In genomic region chr2:177147093-177147694, GRCh38 we compare ENCODE assay signal across 8 cellular contexts.
DNase-seq lines count a peak whose midpoint lies in the region; ATAC-seq and TF ChIP-seq lines count a peak whose summit lies in the region.

No MANE protein-coding gene starts in this region.

- H3K9me3 ChIP-seq in iPS-18a (ENCODE audit: control insufficient read depth, low read depth, low read length), result no peaks in the 10 kb centered on the region

- peaks cover 12% of the 10 kb centered on the region for H3K4me1 ChIP-seq in iPS-18a (ENCODE audit: control insufficient read depth, low read depth, low read length)

- CTCF ChIA-PET in GM10248 (lab: Yijun Ruan, JAX), result interaction anchor here (0.8 to 4.7 kb wide), 16 partner anchors 10 to 1021 kb away, joined by 3 to 47 read pairs (median 10); no protein-coding TSS in a partner anchor

- H3K27me3 ChIP-seq in iPS-18a (ENCODE audit: control insufficient read depth, insufficient read depth, low read length), result peaks cover 16% of the 10 kb centered on the region

- H3K4me3 Mint-ChIP-seq in activated T-helper 1 cell treated with anti-CD3 and anti-CD28 coated beads, Interleukin-12 subunit alpha, Interleukin-12 subunit beta, Interleukin-2, Interleukin-4 antibody, amounts not matched to agents 30 ng/mL and 10 ng/mL and 1 ng/mL, durations not matched to agents 14 hours and 24 hours and 36 hours, result peak overlapping the region; percentile 40

- H3K36me3 Mint-ChIP-seq in activated T-helper 1 cell treated with anti-CD3 and anti-CD28 coated beads, Interleukin-12 subunit alpha, Interleukin-12 subunit beta, Interleukin-2, Interleukin-4 antibody, amounts not matched to agents 30 ng/mL and 10 ng/mL and 1 ng/mL, durations not matched to agents 14 hours and 24 hours and 36 hours (ENCODE audit: low read depth), result no peaks in the 10 kb centered on the region

- no peaks in the 10 kb centered on the region for H3K9me3 Mint-ChIP-seq in activated T-helper 1 cell treated with anti-CD3 and anti-CD28 coated beads, Interleukin-12 subunit alpha, Interleukin-12 subunit beta, Interleukin-2, Interleukin-4 antibody, amounts not matched to agents 30 ng/mL and 10 ng/mL and 1 ng/mL, durations not matched to agents 14 hours and 24 hours and 36 hours

- H3K4me1 Mint-ChIP-seq in activated T-helper 1 cell treated with anti-CD3 and anti-CD28 coated beads, Interleukin-12 subunit alpha, Interleukin-12 subunit beta, Interleukin-2, Interleukin-4 antibody, amounts not matched to agents 30 ng/mL and 10 ng/mL and 1 ng/mL, durations not matched to agents 14 hours and 24 hours and 36 hours (ENCODE audit: low read depth), result peaks cover 13% of the 10 kb centered on the region

- H3K27me3 Mint-ChIP-seq in activated T-helper 1 cell treated with anti-CD3 and anti-CD28 coated beads, Interleukin-12 subunit alpha, Interleukin-12 subunit beta, Interleukin-2, Interleukin-4 antibody, amounts not matched to agents 30 ng/mL and 10 ng/mL and 1 ng/mL, durations not matched to agents 14 hours and 24 hours and 36 hours (ENCODE audit: insufficient read depth), result peaks cover 60% of the 10 kb centered on the region

- H3K9ac ChIP-seq in iPS-18a (ENCODE audit: low read length), result no peak overlapping the region

- POLR2A ChIA-PET in GM10248 (lab: Yijun Ruan, JAX), result no interaction called here

- no peak overlapping the region for H3K27ac ChIP-seq in iPS-18a (ENCODE audit: low read length)

- H3K27ac Mint-ChIP-seq in activated T-helper 1 cell treated with anti-CD3 and anti-CD28 coated beads, Interleukin-12 subunit alpha, Interleukin-12 subunit beta, Interleukin-2, Interleukin-4 antibody, amounts not matched to agents 30 ng/mL and 10 ng/mL and 1 ng/mL, durations not matched to agents 14 hours and 24 hours and 36 hours, result no peak overlapping the region

- DNase-seq in AG08395 (ENCODE audit: low spot score), result peak; percentile 56
- peak; percentile 47 for DNase-seq in GM10248 (ENCODE audit: extremely low spot score)
- DNase-seq in NCI-H2171 treated with DMSO at 0.1 percent for 48 hours (lab: John Stamatoyannopoulos, UW), result peak; percentile 82
- no peak for DNase-seq in activated T-helper 1 cell treated with anti-CD3 and anti-CD28 coated beads, Interleukin-12 subunit alpha, Interleukin-12 subunit beta, Interleukin-2, Interleukin-4 antibody, amounts not matched to agents 30 ng/mL and 10 ng/mL and 1 ng/mL, durations not matched to agents 14 hours and 24 hours and 36 hours (ENCODE audit: low spot score)
- peak; percentile 86 for DNase-seq in superior temporal gyrus (ENCODE audit: extremely low spot score)

- intact Hi-C loops in activated T-helper 1 cell treated with anti-CD3 and anti-CD28 coated beads, Interleukin-12 subunit alpha, Interleukin-12 subunit beta, Interleukin-2, Interleukin-4 antibody, amounts not matched to agents 30 ng/mL and 10 ng/mL and 1 ng/mL, durations not matched to agents 14 hours and 24 hours and 36 hours (cut with micrococcal nuclease), result loop anchor here (1.0 to 5.0 kb wide), 9 partner anchors 216 to 1020 kb away; a partner anchor contains a TSS

- H3K36me3 ChIP-seq in iPS-18a (ENCODE audit: control insufficient read depth, low read depth, low read length), result no peaks in the 10 kb centered on the region

- peak overlapping the region; percentile 84 for H3K4me3 ChIP-seq in iPS-18a (ENCODE audit: low read length)

- ATAC-seq in HG02973 (IDR thresholded peaks at IDR 0.05; ENCODE audit: unreplicated experiment) (peak; percentile 58), HG03439 (IDR thresholded peaks at IDR 0.05; ENCODE audit: unreplicated experiment) (no peak)

- TF ChIP-seq CTCF in GM10248 (IDR thresholded peaks at IDR 0.05; ENCODE audit: control extremely low read depth, extremely low read depth, low read depth, missing control alignments), result peak; percentile 56
